In genomic region chr4:156638925-156639605, GRCh38 we compare ENCODE assay signal across 12 cellular contexts.
A peak's percentile ranks its signal among the peaks of the same experiment; 100 is the strongest.
DNase-seq lines count a peak whose midpoint lies in the region; TF ChIP-seq lines count a peak whose summit lies in the region.
"Had no signal": no experiment of that assay in that cellular context is flagged by ENCODE, and none has a peak within 500 bp of the region (broad histone marks: within the 10 kb centered on the region; RNA-seq: fewer than 3 reads in every experiment).

No MANE protein-coding gene starts in this region.

- no peak overlapping the region for H4K12ac ChIP-seq in trophoblast cell (ENCODE audit: low read depth, low read length)

- H3K14ac ChIP-seq in trophoblast cell (ENCODE audit: low read length) = no peak overlapping the region

- no peaks in the 10 kb centered on the region for H3K9me3 ChIP-seq in trophoblast cell (ENCODE audit: insufficient read depth, low read depth, low read length)

- no peak overlapping the region for H3K4me2 ChIP-seq in trophoblast cell (ENCODE audit: low read length)

- H2AK5ac ChIP-seq in trophoblast cell (ENCODE audit: low read length) = no peak overlapping the region

- no peak overlapping the region for H4K8ac ChIP-seq in trophoblast cell (ENCODE audit: low read depth, low read length)

- H3K27ac ChIP-seq in coronary artery = peak overlapping the region in 1 of 2 donors; percentile 46
- H3K27ac ChIP-seq in trophoblast cell (ENCODE audit: low read depth, low read length) = peak overlapping the region; percentile 62
- H3K27ac ChIP-seq in substantia nigra (ENCODE audit: low read depth, low read length, poor library complexity, severe bottlenecking) = no peak overlapping the region

- no peak overlapping the region for H2AFZ ChIP-seq in trophoblast cell (ENCODE audit: insufficient read depth, low read length, poor library complexity)

- no peaks in the 10 kb centered on the region for H3K27me3 ChIP-seq in trophoblast cell (ENCODE audit: insufficient read depth, low read length)

- peaks cover 16% of the 10 kb centered on the region for H3K79me1 ChIP-seq in trophoblast cell (ENCODE audit: low read length)

- H2BK120ac ChIP-seq in trophoblast cell (ENCODE audit: insufficient read depth, low read length, poor library complexity) = no peak overlapping the region

- peak; percentile 41 for DNase-seq in GM03348 (ENCODE audit: low spot score)
- DNase-seq in NCI-H2227 (lab: John Stamatoyannopoulos, UW; ENCODE audit: unreplicated experiment) = peak; percentile 8
- DNase-seq in coronary artery (ENCODE audit: low spot score) = no peak
- peak in 1 of 2 donors; percentile 15 for DNase-seq in trophoblast cell
- no peak for DNase-seq in SIG-M5 (lab: John Stamatoyannopoulos, UW)
- DNase-seq in ureter (ENCODE audit: low spot score) = no peak
- DNase-seq in activated naive CD4-positive, alpha-beta T cell treated with Interleukin-2 at 50 U/mL for 16 hours = no peak
- no peak for DNase-seq in substantia nigra (lab: John Stamatoyannopoulos, UW)
- DNase-seq: activated CD4-positive, alpha-beta memory T cell treated with anti-CD3 and anti-CD28 coated beads for 36 hours; activated effector memory CD4-positive, alpha-beta T cell treated with anti-CD3 and anti-CD28 coated beads, Interleukin-2, amount 50 U/mL, for 16 hours; naive thymus-derived CD8-positive, alpha-beta T cell; NCI-H1105 treated with DMSO at 0.1 percent for 48 hours had no signal

- TF ChIP-seq CTCF in coronary artery (IDR thresholded peaks at IDR 0.05) = no peak

- no peak overlapping the region for H3K9ac ChIP-seq in trophoblast cell (ENCODE audit: low read length)

- WGBS in trophoblast cell (ENCODE audit: extremely low coverage, insufficient coverage, insufficient read length) = no CpG with 5 or more reads among the region's 4 CpGs

- H2BK5ac ChIP-seq in trophoblast cell (ENCODE audit: low read depth, low read length, poor library complexity) = no peak overlapping the region

- H3K23ac ChIP-seq in trophoblast cell (ENCODE audit: low read length) = no peak overlapping the region

- peaks cover 4 to 15% of the 10 kb centered on the region in 2 experiments for H3K4me1 ChIP-seq in trophoblast cell (ENCODE audit: control insufficient read depth in 1 of 2, insufficient read depth in 2 of 2, low read length in 2 of 2)

- no peaks in the 10 kb centered on the region for H3K36me3 ChIP-seq in trophoblast cell (ENCODE audit: control insufficient read depth in 1 of 2, insufficient read depth in 2 of 2, low read length in 2 of 2)

- H3K4me3 ChIP-seq in coronary artery (peak overlapping the region; percentile 29), trophoblast cell (ENCODE audit: low read depth, low read length) (no peak overlapping the region)

- no peak overlapping the region for H3K4ac ChIP-seq in trophoblast cell (ENCODE audit: low read depth, low read length)

- no peaks in the 10 kb centered on the region for H3K79me2 ChIP-seq in trophoblast cell (ENCODE audit: control insufficient read depth, insufficient read depth, low read length, poor library complexity)

- H3K18ac ChIP-seq in trophoblast cell (ENCODE audit: low read length) = no peak overlapping the region

- H2BK12ac ChIP-seq in trophoblast cell (ENCODE audit: low read length) = no peak overlapping the region

- H4K91ac ChIP-seq in trophoblast cell (ENCODE audit: low read depth, low read length) = peak overlapping the region; percentile 26

Comparison
In these comparisons a context has a peak if more than half of its experiments do, and no peak if none do; other contexts are left out.
1. DNase-seq: peak in GM03348 (single experiment) and NCI-H2227 (single experiment); none in coronary artery (single experiment), SIG-M5 (single experiment), ureter (single experiment), activated naive CD4-positive, alpha-beta T cell treated with Interleukin-2 at 50 U/mL for 16 hours (single experiment) and substantia nigra (0 of 49).